In the genomic region with DNA sequence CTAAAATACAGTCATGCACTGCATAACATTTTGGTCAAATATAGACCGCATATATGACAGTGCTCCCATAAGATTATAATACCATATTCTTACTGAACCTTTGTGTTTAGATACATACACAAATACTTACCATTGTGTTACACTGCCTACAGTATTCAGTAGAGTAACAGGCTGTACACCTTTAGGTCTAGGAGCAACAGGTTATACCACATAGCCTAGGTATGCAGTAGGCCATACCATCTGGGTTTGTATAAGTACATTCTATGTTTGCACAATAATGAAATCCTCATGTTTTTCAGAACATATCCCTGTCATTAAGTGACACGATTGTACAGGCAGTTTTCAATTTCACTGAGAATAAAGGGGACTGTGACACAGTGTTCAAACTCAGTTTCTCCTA, we compare ENCODE assay signal across 24 cellular contexts.
"Had no signal": no experiment of that assay in that cellular context is flagged by ENCODE, and none has a peak within 500 bp of the region (broad histone marks: within the 10 kb centered on the region; RNA-seq: fewer than 3 reads in every experiment).

No MANE protein-coding gene starts in this region.

- H3K4me1 ChIP-seq: SJSA1 had no signal

- H3K27ac ChIP-seq: KMS-11, SJSA1, SK-N-MC had no signal

- H3K9me3 ChIP-seq: SJSA1 had no signal

- ATAC-seq: K562 had no signal

- H3K27me3 Mint-ChIP-seq: IgD-negative memory B cell had no signal

- DNase-seq: Kasumi-1, MM.1S, NCI-H1048, NCI-H1105 treated with DMSO at 0.1 percent for 48 hours, NCI-H1417 treated with DMSO at 0.1 percent for 48 hours, NCI-H187, NCI-H2029, NCI-H2081 treated with DMSO at 0.1 percent for 48 hours, NCI-H2171, NCI-H226, NCI-H446, NCI-H510A, NCI-H524 treated with DMSO at 0.1 percent for 48 hours, NCI-H69, NCI-H774, Right ventricle myocardium superior, RPMI8226, SIG-M5 had no signal

- FAIRE-seq: K562, RCC 7860 had no signal

- H3K4me2 ChIP-seq: KMS-11 had no signal

- H3K27ac Mint-ChIP-seq: IgD-negative memory B cell had no signal

- H3K4me3 ChIP-seq: K562, SJSA1, SK-N-MC had no signal
